1 cellular context compared by ENCODE assay signal in the genomic region with DNA sequence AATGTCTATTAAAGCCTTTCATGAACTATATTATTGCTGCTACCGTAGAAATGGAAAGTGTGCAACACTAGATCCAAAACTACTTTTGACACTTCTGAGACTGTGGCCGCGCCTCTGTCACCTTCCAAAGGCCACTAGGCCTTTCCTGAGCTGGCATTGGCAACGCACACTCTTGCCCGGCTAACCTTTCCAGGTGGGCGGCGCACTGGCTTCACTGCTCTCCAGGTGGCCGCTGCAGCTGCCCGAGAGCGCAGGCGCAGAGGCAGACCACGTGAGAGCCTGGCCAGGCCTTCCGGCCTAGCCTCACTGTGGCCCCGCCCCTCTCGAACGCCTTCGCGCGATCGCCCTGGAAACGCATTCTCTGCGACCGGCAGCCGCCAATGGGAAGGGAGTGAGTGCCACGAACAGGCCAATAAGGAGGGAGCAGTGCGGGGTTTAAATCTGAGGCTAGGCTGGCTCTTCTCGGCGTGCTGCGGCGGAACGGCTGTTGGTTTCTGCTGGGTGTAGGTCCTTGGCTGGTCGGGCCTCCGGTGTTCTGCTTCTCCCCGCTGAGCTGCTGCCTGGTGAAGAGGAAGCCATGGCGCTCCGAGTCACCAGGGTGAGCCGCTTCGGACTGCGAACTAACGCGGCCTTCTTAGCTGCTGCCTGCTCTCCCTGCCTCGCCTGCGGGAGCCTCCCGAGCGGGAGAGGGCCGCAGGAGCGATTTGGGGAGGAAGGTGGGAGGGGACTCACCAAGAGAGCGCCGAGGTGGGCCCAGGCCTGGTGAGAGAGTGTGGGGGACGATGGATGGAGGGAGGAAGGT.
A peak's percentile ranks its signal among the peaks of the same experiment; 100 is the strongest.
TF ChIP-seq lines count a peak whose summit lies in the region.

A gene (plus strand): TSS at position 465 of the 802 bp plus-strand sequence. CDS start 113 bp downstream, at position 578.

TF ChIP-seq in HepG2, 621 proteins besides CTCF, POLR2A, EP300 and RAD21 (continued from another document and continues in another):
- TF ChIP-seq NR3C1 (CRISPR knock-in tag; IDR thresholded peaks at IDR 0.05): no peak
- no peak for TF ChIP-seq RELA (CRISPR knock-in tag; IDR thresholded peaks at IDR 0.05)
- no peak for TF ChIP-seq TCF12 (IDR thresholded peaks at IDR 0.05)
- 0 out of 2 replicates have a peak, but pooled peaks have one; percentile 58 for TF ChIP-seq TCF12 (CRISPR knock-in tag; IDR thresholded peaks at IDR 0.05)
- no peak for TF ChIP-seq FOXA1 (IDR thresholded peaks at IDR 0.05)
- no peak for TF ChIP-seq FOXA1 (CRISPR knock-in tag; IDR thresholded peaks at IDR 0.05)
- TF ChIP-seq KLF11 (CRISPR knock-in tag; IDR thresholded peaks at IDR 0.05): peak; percentile 80; the same call in 1 of the 2 replicates
- TF ChIP-seq, protein P1, sequence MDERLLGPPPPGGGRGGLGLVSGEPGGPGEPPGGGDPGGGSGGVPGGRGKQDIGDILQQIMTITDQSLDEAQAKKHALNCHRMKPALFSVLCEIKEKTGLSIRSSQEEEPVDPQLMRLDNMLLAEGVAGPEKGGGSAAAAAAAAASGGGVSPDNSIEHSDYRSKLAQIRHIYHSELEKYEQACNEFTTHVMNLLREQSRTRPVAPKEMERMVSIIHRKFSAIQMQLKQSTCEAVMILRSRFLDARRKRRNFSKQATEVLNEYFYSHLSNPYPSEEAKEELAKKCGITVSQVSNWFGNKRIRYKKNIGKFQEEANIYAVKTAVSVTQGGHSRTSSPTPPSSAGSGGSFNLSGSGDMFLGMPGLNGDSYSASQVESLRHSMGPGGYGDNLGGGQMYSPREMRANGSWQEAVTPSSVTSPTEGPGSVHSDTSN (CRISPR knock-in tag; IDR thresholded peaks at IDR 0.05): no peak
- no peak for TF ChIP-seq ZNF703 (CRISPR knock-in tag; IDR thresholded peaks at IDR 0.05; ENCODE audit: borderline replicate concordance)
- TF ChIP-seq SSRP1 (CRISPR knock-in tag; IDR thresholded peaks at IDR 0.05): no peak
- TF ChIP-seq, protein P2, sequence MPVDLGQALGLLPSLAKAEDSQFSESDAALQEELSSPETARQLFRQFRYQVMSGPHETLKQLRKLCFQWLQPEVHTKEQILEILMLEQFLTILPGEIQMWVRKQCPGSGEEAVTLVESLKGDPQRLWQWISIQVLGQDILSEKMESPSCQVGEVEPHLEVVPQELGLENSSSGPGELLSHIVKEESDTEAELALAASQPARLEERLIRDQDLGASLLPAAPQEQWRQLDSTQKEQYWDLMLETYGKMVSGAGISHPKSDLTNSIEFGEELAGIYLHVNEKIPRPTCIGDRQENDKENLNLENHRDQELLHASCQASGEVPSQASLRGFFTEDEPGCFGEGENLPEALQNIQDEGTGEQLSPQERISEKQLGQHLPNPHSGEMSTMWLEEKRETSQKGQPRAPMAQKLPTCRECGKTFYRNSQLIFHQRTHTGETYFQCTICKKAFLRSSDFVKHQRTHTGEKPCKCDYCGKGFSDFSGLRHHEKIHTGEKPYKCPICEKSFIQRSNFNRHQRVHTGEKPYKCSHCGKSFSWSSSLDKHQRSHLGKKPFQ (CRISPR knock-in tag; IDR thresholded peaks at IDR 0.05; ENCODE audit: insufficient replicate concordance): no peak
- TF ChIP-seq, protein P3, sequence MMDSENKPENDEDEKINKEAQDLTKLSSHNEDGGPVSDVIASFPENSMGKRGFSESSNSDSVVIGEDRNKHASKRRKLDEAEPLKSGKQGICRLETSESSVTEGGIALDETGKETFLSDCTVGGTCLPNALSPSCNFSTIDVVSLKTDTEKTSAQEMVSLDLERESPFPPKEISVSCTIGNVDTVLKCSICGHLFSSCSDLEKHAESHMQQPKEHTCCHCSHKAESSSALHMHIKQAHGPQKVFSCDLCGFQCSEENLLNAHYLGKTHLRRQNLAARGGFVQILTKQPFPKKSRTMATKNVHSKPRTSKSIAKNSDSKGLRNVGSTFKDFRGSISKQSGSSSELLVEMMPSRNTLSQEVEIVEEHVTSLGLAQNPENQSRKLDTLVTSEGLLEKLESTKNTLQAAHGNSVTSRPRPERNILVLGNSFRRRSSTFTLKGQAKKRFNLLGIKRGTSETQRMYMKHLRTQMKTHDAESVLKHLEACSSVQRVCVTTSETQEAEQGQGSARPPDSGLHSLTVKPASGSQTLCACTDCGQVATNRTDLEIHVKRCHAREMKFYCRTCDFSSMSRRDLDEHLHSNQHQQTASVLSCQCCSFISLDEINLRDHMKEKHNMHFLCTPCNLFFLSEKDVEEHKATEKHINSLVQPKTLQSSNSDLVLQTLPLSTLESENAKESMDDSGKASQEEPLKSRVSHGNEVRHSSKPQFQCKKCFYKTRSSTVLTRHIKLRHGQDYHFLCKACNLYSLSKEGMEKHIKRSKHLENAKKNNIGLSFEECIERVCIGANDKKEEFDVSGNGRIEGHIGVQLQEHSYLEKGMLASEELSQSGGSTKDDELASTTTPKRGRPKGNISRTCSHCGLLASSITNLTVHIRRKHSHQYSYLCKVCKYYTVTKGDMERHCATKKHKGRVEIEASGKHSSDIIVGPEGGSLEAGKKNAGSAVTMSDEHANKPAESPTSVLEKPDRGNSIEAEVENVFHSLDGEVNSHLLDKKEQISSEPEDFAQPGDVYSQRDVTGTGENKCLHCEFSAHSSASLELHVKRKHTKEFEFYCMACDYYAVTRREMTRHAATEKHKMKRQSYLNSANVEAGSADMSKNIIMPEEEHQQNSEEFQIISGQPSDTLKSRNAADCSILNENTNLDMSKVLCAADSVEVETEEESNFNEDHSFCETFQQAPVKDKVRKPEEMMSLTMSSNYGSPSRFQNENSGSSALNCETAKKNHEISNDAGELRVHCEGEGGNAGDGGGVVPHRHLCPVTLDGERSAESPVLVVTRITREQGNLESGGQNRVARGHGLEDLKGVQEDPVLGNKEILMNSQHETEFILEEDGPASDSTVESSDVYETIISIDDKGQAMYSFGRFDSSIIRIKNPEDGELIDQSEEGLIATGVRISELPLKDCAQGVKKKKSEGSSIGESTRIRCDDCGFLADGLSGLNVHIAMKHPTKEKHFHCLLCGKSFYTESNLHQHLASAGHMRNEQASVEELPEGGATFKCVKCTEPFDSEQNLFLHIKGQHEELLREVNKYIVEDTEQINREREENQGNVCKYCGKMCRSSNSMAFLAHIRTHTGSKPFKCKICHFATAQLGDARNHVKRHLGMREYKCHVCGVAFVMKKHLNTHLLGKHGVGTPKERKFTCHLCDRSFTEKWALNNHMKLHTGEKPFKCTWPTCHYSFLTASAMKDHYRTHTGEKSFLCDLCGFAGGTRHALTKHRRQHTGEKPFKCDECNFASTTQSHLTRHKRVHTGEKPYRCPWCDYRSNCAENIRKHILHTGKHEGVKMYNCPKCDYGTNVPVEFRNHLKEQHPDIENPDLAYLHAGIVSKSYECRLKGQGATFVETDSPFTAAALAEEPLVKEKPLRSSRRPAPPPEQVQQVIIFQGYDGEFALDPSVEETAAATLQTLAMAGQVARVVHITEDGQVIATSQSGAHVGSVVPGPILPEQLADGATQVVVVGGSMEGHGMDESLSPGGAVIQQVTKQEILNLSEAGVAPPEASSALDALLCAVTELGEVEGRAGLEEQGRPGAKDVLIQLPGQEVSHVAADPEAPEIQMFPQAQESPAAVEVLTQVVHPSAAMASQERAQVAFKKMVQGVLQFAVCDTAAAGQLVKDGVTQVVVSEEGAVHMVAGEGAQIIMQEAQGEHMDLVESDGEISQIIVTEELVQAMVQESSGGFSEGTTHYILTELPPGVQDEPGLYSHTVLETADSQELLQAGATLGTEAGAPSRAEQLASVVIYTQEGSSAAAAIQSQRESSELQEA (CRISPR knock-in tag; IDR thresholded peaks at IDR 0.05; ENCODE audit: not compliant biosample characterization): no peak
- TF ChIP-seq ZNF207 (IDR thresholded peaks at IDR 0.05; ENCODE audit: borderline replicate concordance): no peak
- peak; percentile 71 for TF ChIP-seq RXRA (CRISPR knock-in tag; IDR thresholded peaks at IDR 0.05)
- TF ChIP-seq ASH2L (IDR thresholded peaks at IDR 0.05; ENCODE audit: insufficient read length, low read depth, low read length): peak; percentile 53
- TF ChIP-seq, protein P4, sequence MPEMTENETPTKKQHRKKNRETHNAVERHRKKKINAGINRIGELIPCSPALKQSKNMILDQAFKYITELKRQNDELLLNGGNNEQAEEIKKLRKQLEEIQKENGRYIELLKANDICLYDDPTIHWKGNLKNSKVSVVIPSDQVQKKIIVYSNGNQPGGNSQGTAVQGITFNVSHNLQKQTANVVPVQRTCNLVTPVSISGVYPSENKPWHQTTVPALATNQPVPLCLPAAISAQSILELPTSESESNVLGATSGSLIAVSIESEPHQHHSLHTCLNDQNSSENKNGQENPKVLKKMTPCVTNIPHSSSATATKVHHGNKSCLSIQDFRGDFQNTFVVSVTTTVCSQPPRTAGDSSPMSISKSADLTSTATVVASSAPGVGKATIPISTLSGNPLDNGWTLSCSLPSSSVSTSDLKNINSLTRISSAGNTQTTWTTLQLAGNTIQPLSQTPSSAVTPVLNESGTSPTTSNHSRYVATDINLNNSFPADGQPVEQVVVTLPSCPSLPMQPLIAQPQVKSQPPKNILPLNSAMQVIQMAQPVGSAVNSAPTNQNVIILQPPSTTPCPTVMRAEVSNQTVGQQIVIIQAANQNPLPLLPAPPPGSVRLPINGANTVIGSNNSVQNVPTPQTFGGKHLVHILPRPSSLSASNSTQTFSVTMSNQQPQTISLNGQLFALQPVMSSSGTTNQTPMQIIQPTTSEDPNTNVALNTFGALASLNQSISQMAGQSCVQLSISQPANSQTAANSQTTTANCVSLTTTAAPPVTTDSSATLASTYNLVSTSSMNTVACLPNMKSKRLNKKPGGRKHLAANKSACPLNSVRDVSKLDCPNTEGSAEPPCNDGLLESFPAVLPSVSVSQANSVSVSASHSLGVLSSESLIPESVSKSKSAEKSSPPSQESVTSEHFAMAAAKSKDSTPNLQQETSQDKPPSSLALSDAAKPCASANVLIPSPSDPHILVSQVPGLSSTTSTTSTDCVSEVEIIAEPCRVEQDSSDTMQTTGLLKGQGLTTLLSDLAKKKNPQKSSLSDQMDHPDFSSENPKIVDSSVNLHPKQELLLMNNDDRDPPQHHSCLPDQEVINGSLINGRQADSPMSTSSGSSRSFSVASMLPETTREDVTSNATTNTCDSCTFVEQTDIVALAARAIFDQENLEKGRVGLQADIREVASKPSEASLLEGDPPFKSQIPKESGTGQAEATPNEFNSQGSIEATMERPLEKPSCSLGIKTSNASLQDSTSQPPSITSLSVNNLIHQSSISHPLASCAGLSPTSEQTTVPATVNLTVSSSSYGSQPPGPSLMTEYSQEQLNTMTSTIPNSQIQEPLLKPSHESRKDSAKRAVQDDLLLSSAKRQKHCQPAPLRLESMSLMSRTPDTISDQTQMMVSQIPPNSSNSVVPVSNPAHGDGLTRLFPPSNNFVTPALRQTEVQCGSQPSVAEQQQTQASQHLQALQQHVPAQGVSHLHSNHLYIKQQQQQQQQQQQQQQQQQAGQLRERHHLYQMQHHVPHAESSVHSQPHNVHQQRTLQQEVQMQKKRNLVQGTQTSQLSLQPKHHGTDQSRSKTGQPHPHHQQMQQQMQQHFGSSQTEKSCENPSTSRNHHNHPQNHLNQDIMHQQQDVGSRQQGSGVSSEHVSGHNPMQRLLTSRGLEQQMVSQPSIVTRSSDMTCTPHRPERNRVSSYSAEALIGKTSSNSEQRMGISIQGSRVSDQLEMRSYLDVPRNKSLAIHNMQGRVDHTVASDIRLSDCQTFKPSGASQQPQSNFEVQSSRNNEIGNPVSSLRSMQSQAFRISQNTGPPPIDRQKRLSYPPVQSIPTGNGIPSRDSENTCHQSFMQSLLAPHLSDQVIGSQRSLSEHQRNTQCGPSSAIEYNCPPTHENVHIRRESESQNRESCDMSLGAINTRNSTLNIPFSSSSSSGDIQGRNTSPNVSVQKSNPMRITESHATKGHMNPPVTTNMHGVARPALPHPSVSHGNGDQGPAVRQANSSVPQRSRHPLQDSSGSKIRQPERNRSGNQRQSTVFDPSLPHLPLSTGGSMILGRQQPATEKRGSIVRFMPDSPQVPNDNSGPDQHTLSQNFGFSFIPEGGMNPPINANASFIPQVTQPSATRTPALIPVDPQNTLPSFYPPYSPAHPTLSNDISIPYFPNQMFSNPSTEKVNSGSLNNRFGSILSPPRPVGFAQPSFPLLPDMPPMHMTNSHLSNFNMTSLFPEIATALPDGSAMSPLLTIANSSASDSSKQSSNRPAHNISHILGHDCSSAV (CRISPR knock-in tag; IDR thresholded peaks at IDR 0.05; ENCODE audit: borderline replicate concordance): peak; percentile 47; the same call in 1 of the 2 replicates
- no peak for TF ChIP-seq THYN1 (CRISPR knock-in tag; IDR thresholded peaks at IDR 0.05; ENCODE audit: borderline replicate concordance, low read depth)
- TF ChIP-seq, protein P5, sequence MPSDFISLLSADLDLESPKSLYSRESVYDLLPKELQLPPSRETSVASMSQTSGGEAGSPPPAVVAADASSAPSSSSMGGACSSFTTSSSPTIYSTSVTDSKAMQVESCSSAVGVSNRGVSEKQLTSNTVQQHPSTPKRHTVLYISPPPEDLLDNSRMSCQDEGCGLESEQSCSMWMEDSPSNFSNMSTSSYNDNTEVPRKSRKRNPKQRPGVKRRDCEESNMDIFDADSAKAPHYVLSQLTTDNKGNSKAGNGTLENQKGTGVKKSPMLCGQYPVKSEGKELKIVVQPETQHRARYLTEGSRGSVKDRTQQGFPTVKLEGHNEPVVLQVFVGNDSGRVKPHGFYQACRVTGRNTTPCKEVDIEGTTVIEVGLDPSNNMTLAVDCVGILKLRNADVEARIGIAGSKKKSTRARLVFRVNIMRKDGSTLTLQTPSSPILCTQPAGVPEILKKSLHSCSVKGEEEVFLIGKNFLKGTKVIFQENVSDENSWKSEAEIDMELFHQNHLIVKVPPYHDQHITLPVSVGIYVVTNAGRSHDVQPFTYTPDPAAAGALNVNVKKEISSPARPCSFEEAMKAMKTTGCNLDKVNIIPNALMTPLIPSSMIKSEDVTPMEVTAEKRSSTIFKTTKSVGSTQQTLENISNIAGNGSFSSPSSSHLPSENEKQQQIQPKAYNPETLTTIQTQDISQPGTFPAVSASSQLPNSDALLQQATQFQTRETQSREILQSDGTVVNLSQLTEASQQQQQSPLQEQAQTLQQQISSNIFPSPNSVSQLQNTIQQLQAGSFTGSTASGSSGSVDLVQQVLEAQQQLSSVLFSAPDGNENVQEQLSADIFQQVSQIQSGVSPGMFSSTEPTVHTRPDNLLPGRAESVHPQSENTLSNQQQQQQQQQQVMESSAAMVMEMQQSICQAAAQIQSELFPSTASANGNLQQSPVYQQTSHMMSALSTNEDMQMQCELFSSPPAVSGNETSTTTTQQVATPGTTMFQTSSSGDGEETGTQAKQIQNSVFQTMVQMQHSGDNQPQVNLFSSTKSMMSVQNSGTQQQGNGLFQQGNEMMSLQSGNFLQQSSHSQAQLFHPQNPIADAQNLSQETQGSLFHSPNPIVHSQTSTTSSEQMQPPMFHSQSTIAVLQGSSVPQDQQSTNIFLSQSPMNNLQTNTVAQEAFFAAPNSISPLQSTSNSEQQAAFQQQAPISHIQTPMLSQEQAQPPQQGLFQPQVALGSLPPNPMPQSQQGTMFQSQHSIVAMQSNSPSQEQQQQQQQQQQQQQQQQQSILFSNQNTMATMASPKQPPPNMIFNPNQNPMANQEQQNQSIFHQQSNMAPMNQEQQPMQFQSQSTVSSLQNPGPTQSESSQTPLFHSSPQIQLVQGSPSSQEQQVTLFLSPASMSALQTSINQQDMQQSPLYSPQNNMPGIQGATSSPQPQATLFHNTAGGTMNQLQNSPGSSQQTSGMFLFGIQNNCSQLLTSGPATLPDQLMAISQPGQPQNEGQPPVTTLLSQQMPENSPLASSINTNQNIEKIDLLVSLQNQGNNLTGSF (CRISPR knock-in tag; IDR thresholded peaks at IDR 0.05): 0 out of 2 replicates have a peak, but pooled peaks have one; percentile 58
